15 cellular contexts compared by ENCODE assay signal in the genomic region with DNA sequence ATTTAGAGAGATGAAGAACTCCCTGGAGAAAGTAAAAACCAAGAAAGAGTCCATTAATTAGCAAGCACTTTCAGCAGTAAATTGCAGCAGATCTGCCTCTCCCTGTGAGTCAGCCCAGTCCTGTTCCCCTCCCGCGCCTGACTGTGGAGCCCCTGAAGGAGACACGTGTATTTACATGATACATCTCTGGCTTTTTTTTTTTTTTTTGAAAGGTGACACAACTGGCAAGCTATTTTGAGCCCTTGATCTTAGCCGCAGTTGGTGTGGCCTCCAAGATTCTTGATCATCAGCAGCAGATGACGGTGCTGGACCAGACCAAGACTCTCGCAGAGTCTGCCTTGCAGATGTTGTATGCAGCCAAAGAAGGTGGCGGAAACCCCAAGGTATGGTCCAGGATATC.
DNase-seq lines count a peak whose midpoint lies in the region; ATAC-seq, FAIRE-seq and TF ChIP-seq lines count a peak whose summit lies in the region.
"Had no signal": no experiment of that assay in that cellular context is flagged by ENCODE, and none has a peak within 500 bp of the region (broad histone marks: within the 10 kb centered on the region; RNA-seq: fewer than 3 reads in every experiment).

No MANE protein-coding gene starts in this region.

- peak overlapping the region; percentile 77 for H3K9ac ChIP-seq in astrocyte (ENCODE audit: low read length)
- H3K9ac ChIP-seq in keratinocyte (ENCODE audit: control insufficient read depth, extremely low read depth, insufficient read depth, low read length), result peak overlapping the region; percentile 72

- peaks cover 22% of the 10 kb centered on the region for H3K36me3 Mint-ChIP-seq in astrocyte (ENCODE audit: low read depth, unreplicated experiment)
- H3K36me3 Mint-ChIP-seq: CD8-positive, alpha-beta T cell had no signal

- DNase-seq in AG09309 (ENCODE audit: low read depth) (peak; percentile 71), HS-5 (ENCODE audit: low read depth) (peak; percentile 87), astrocyte (ENCODE audit: low read depth) (peak; percentile 96), keratinocyte (ENCODE audit: low read depth, low spot score) (peak; percentile 90), C1 segment of cervical spinal cord (lab: John Stamatoyannopoulos, UW) (no peak), T-helper 1 cell (no peak)
- DNase-seq: body of pancreas; CD8-positive, alpha-beta T cell; NCI-H2081 treated with DMSO at 0.1 percent for 48 hours had no signal

- H3K36me3 ChIP-seq in astrocyte (ENCODE audit: insufficient read depth, low read length) (no peaks in the 10 kb centered on the region), keratinocyte (ENCODE audit: control insufficient read depth in 2 of 2, extremely low read depth in 1 of 2, insufficient read depth in 2 of 2, low read length in 2 of 2) (peaks cover 9 to 20% of the 10 kb centered on the region in 2 experiments)

- H3K4me3 ChIP-seq in AG09309 (ENCODE audit: control insufficient read depth, low read depth, low read length) (no peak overlapping the region), astrocyte (ENCODE audit: insufficient read depth, low read depth, low read length) (peak overlapping the region; percentile 2), keratinocyte (ENCODE audit: control insufficient read depth in 2 of 3, extremely low read depth in 1 of 3, insufficient read depth in 2 of 3, low read depth in 1 of 3, low read length in 3 of 3) (peak overlapping the region in 1 of 3 experiments; percentile 38)
- H3K4me3 ChIP-seq: body of pancreas, K562, thoracic aorta had no signal

- dilution Hi-C loops in keratinocyte (cut with MboI; ENCODE audit: extremely low pct_ligation_motif_present, low sequenced_read_pairs), result loop anchor here (25.0 kb wide), 1 partner anchor 267 kb away; a partner anchor contains a TSS

- H3K9me1 ChIP-seq in keratinocyte (ENCODE audit: control insufficient read depth, extremely low read depth, insufficient read depth, low read length), result no peaks in the 10 kb centered on the region

- peak overlapping the region; percentile 84 for H3K27ac Mint-ChIP-seq in astrocyte (ENCODE audit: unreplicated experiment)
- H3K27ac Mint-ChIP-seq: CD8-positive, alpha-beta T cell had no signal

- H3K27me3 Mint-ChIP-seq in astrocyte (ENCODE audit: low read depth, unreplicated experiment), result no peaks in the 10 kb centered on the region

- H3K27me3 ChIP-seq in astrocyte (ENCODE audit: insufficient read depth, low read length), result no peaks in the 10 kb centered on the region
- no peaks in the 10 kb centered on the region for H3K27me3 ChIP-seq in keratinocyte (ENCODE audit: control insufficient read depth, extremely low read depth, insufficient read depth, low read length)
- H3K27me3 ChIP-seq: body of pancreas had no signal

- no peaks in the 10 kb centered on the region for H3K9me3 ChIP-seq in astrocyte (ENCODE audit: insufficient read depth, low read depth, low read length)
- no peaks in the 10 kb centered on the region for H3K9me3 ChIP-seq in keratinocyte (ENCODE audit: control insufficient read depth, low read depth, low read length)
- H3K9me3 ChIP-seq: body of pancreas, thoracic aorta had no signal

- ATAC-seq in GM18517 (IDR thresholded peaks at IDR 0.05; ENCODE audit: unreplicated experiment) (no peak), GM21528 (IDR thresholded peaks at IDR 0.05; ENCODE audit: low FRiP score, unreplicated experiment) (no peak)
- ATAC-seq: body of pancreas; CD8-positive, alpha-beta T cell; K562; left lobe of liver had no signal

- H3K9me3 Mint-ChIP-seq in astrocyte (ENCODE audit: unreplicated experiment), result peaks cover 2% of the 10 kb centered on the region
- H3K9me3 Mint-ChIP-seq: CD8-positive, alpha-beta T cell had no signal

- H3K4me2 ChIP-seq in astrocyte (ENCODE audit: low read length) (peak overlapping the region; percentile 74), keratinocyte (ENCODE audit: control insufficient read depth, extremely low read depth, insufficient read depth, low read depth, low read length) (peak overlapping the region; percentile 65)

- FAIRE-seq in astrocyte (lab: Jason Lieb, UNC), result peak; percentile 86
- peak; percentile 91 for FAIRE-seq in keratinocyte (lab: Jason Lieb, UNC)
- FAIRE-seq: GM12891, K562 had no signal

- H4K20me1 ChIP-seq in astrocyte (ENCODE audit: insufficient read depth, low read length) (no peaks in the 10 kb centered on the region), keratinocyte (ENCODE audit: control insufficient read depth, extremely low read depth, insufficient read depth, low read length) (no peaks in the 10 kb centered on the region)

- peaks cover 32% of the 10 kb centered on the region for H3K4me1 Mint-ChIP-seq in astrocyte (ENCODE audit: low read depth, unreplicated experiment)

- H3K79me2 ChIP-seq in astrocyte (ENCODE audit: insufficient read depth, low read length) (no peaks in the 10 kb centered on the region), keratinocyte (ENCODE audit: control insufficient read depth, insufficient read depth, low read length) (no peaks in the 10 kb centered on the region)

- no peak for TF ChIP-seq CTCF in AG09309 (IDR thresholded peaks at IDR 0.05; ENCODE audit: control insufficient read depth, insufficient read depth, low read depth, low read length, missing control alignments)
- TF ChIP-seq CTCF in astrocyte (IDR thresholded peaks at IDR 0.05; ENCODE audit: insufficient read depth, low read depth, low read length), result no peak
- no peak for TF ChIP-seq CTCF in keratinocyte (optimal IDR thresholded peaks at IDR 0.05 in 1 of 3, IDR thresholded peaks at IDR 0.05 in 1 of 3, conservative IDR thresholded peaks at IDR 0.05 in 1 of 3; ENCODE audit: extremely low read depth in 1 of 3, insufficient read depth in 2 of 3, low read length in 3 of 3)

- H3K4me1 ChIP-seq in astrocyte (ENCODE audit: insufficient read depth, low read length), result peaks cover 31% of the 10 kb centered on the region
- peaks cover 28% of the 10 kb centered on the region for H3K4me1 ChIP-seq in keratinocyte (ENCODE audit: control insufficient read depth, extremely low read depth, insufficient read depth, low read length)
- H3K4me1 ChIP-seq: body of pancreas had no signal

- H2AFZ ChIP-seq in astrocyte (ENCODE audit: low read depth, low read length) (no peak overlapping the region), keratinocyte (ENCODE audit: control insufficient read depth, low read length) (no peak overlapping the region)

- peak overlapping the region; percentile 2 for H3K4me3 Mint-ChIP-seq in astrocyte (ENCODE audit: unreplicated experiment)
- H3K4me3 Mint-ChIP-seq: CD8-positive, alpha-beta T cell had no signal

- H3K27ac ChIP-seq in astrocyte (ENCODE audit: low read depth, low read length), result peak overlapping the region; percentile 93
- H3K27ac ChIP-seq in keratinocyte (ENCODE audit: control insufficient read depth, insufficient read depth, low read length), result peak overlapping the region; percentile 93
- H3K27ac ChIP-seq: body of pancreas, thoracic aorta had no signal

Comparison
In these comparisons a context has a peak if more than half of its experiments do, and no peak if none do; other contexts are left out.
1. DNase-seq: peak in AG09309 (single experiment), HS-5 (single experiment), astrocyte (single experiment) and keratinocyte (single experiment); none in C1 segment of cervical spinal cord (0 of 14) and T-helper 1 cell (0 of 5).